ENCODE assay signal across 8 cellular contexts in genomic region chr14:45249847-45250575, GRCh38. TPM values are rescaled to one million over a fixed set of nuclear protein-coding genes. Genes with fewer than 3 reads are reported as not detected.
DNase-seq lines count a peak whose midpoint lies in the region; ATAC-seq and TF ChIP-seq lines count a peak whose summit lies in the region.

No MANE protein-coding gene starts in this region.

- in situ Hi-C loops in Caki2 (cut with HindIII; ENCODE audit: low pct_unique_long_range_greater_than_20kb, low sequenced_read_pairs), result no loop called here

- H3K4me3 Mint-ChIP-seq in chondrocyte (ENCODE audit: unreplicated experiment), result no peak overlapping the region
- peak overlapping the region; percentile 36 for H3K4me3 Mint-ChIP-seq in nephron progenitor cell

- H3K36me3 Mint-ChIP-seq in chondrocyte (ENCODE audit: low read depth) (peaks cover 2% of the 10 kb centered on the region), nephron progenitor cell (ENCODE audit: low read depth) (peaks cover 13% of the 10 kb centered on the region)

- H3K9me3 Mint-ChIP-seq in chondrocyte (ENCODE audit: low read depth) (no peaks in the 10 kb centered on the region), nephron progenitor cell (peaks cover 29% of the 10 kb centered on the region)

- TF ChIP-seq CTCF in chondrocyte (IDR thresholded peaks at IDR 0.05) (no peak), nephron progenitor cell (IDR thresholded peaks at IDR 0.05) (no peak)

- H3K27me3 Mint-ChIP-seq in chondrocyte (ENCODE audit: low read depth) (no peaks in the 10 kb centered on the region), nephron progenitor cell (ENCODE audit: low read depth, poor library complexity) (peaks cover 9% of the 10 kb centered on the region)

- H3K4me1 Mint-ChIP-seq in chondrocyte (ENCODE audit: low read depth) (peaks cover 23% of the 10 kb centered on the region), nephron progenitor cell (peaks cover 10% of the 10 kb centered on the region)

- ATAC-seq in GM21447 (IDR thresholded peaks at IDR 0.05; ENCODE audit: unreplicated experiment) (peak; percentile 20), GM18861 (IDR thresholded peaks at IDR 0.05; ENCODE audit: unreplicated experiment) (no peak)

- H3K27ac Mint-ChIP-seq in chondrocyte (ENCODE audit: unreplicated experiment), result peak overlapping the region; percentile 49
- H3K27ac Mint-ChIP-seq in nephron progenitor cell, result no peak overlapping the region

- DNase-seq in Caki2 (ENCODE audit: low read depth) (peak; percentile 13), NAMALWA (ENCODE audit: low spot score) (peak; percentile 11), chondrocyte (ENCODE audit: low spot score) (no peak), nephron progenitor cell (no peak), COLO668 (lab: John Stamatoyannopoulos, UW; ENCODE audit: unreplicated experiment) (no peak), glomerular visceral epithelial cell (ENCODE audit: extremely low spot score) (no peak)

RNA-seq across cellular contexts. Expression of gene MIS18BP1, which starts 3.0 kb away (rescaled TPM):
- 18.5 and 26.6 TPM in 2 replicates for total RNA-seq in Caki2 (2014; rRNA removed; shearing (Covaris generic); ENCODE audit: low replicate concordance)
- 9.4 to 11.7 TPM (median 9.8 TPM) in 3 replicates for total RNA-seq in chondrocyte

Comparison
In these comparisons a context has a peak if more than half of its experiments do, and no peak if none do; other contexts are left out.
1. DNase-seq: peak in Caki2 (single experiment) and NAMALWA (single experiment); none in chondrocyte (single experiment), nephron progenitor cell (single experiment), COLO668 (single experiment) and glomerular visceral epithelial cell (single experiment).